26 cellular contexts compared by ENCODE assay signal in genomic region chr1:237664327-237664726, GRCh38.
DNase-seq lines count a peak whose midpoint lies in the region; ATAC-seq lines count a peak whose summit lies in the region.
"Had no signal": no experiment of that assay in that cellular context is flagged by ENCODE, and none has a peak within 500 bp of the region (broad histone marks: within the 10 kb centered on the region; RNA-seq: fewer than 3 reads in every experiment).

No MANE protein-coding gene starts in this region.

- H3K4me3 Mint-ChIP-seq in stimulated activated naive B cell treated with anti-CD40 and anti-IgM and Interleukin-4, amounts not matched to agents 10 μg/mL and 1 μg/mL and 100 μg/mL, for 72 hours: no peak overlapping the region
- H3K4me3 Mint-ChIP-seq: activated CD4-positive, alpha-beta T cell treated with anti-CD3 and anti-CD28 coated beads for 36 hours; activated naive CD8-positive, alpha-beta T cell; nephron progenitor cell; type B pancreatic cell had no signal

- peaks cover 5 to 7% of the 10 kb centered on the region in 2 donors for H3K9me3 Mint-ChIP-seq in stimulated activated naive B cell treated with anti-CD40 and anti-IgM and Interleukin-4, amounts not matched to agents 10 μg/mL and 1 μg/mL and 100 μg/mL, for 72 hours
- H3K9me3 Mint-ChIP-seq: type B pancreatic cell had no signal

- H3K27ac Mint-ChIP-seq in stimulated activated naive B cell treated with anti-CD40 and anti-IgM and Interleukin-4, amounts not matched to agents 10 μg/mL and 1 μg/mL and 100 μg/mL, for 72 hours: no peak overlapping the region
- H3K27ac Mint-ChIP-seq: activated CD4-positive, alpha-beta T cell treated with anti-CD3 and anti-CD28 coated beads for 36 hours; activated naive CD8-positive, alpha-beta T cell; nephron progenitor cell; type B pancreatic cell had no signal

- ATAC-seq in GM18868 (IDR thresholded peaks at IDR 0.05; ENCODE audit: unreplicated experiment) (peak; percentile 95), HG02759 (IDR thresholded peaks at IDR 0.05; ENCODE audit: unreplicated experiment) (peak; percentile 59), HG03521 (IDR thresholded peaks at IDR 0.05; ENCODE audit: unreplicated experiment) (peak; percentile 73), GM21526 (IDR thresholded peaks at IDR 0.05; ENCODE audit: low FRiP score, unreplicated experiment) (no peak)
- ATAC-seq in stimulated activated naive B cell treated with anti-CD40 and anti-IgM and Interleukin-4, amounts not matched to agents 10 μg/mL and 1 μg/mL and 100 μg/mL, for 72 hours (replicated peaks): peak; percentile 83 to 94
- ATAC-seq: activated CD4-positive, alpha-beta T cell treated with anti-CD3 and anti-CD28 coated beads for 36 hours; gastrocnemius medialis; left colon had no signal

- no peak for DNase-seq in stimulated activated naive B cell treated with anti-CD40 and anti-IgM and Interleukin-4, amounts not matched to agents 10 μg/mL and 1 μg/mL and 100 μg/mL, for 72 hours
- no peak for DNase-seq in NCI-H526 (lab: John Stamatoyannopoulos, UW)
- DNase-seq in activated T-cell treated with anti-CD3 and anti-CD28 coated beads, Interleukin-2, amount 50 U/mL, for 1 hour: no peak
- DNase-seq: activated CD4-positive, alpha-beta T cell treated with anti-CD3 and anti-CD28 coated beads for 36 hours; activated T-cell treated with anti-CD3 and anti-CD28 coated beads for 4 hours; anterior cingulate cortex; C1 segment of cervical spinal cord; COR-L47; gastrocnemius medialis; GM23248; hippocampal formation; left colon; mammary epithelial cell; NCI-H1048; NCI-H1694 treated with DMSO at 0.1 percent for 48 hours; NCI-H446; NCI-H774; nephron progenitor cell; stimulated activated CD4-positive, alpha-beta T cell treated with anti-CD3 and anti-CD28 coated beads, Interleukin-4, amount 100 ng/mL, for 24 hours; T1000 had no signal

- no peaks in the 10 kb centered on the region for H3K27me3 Mint-ChIP-seq in stimulated activated naive B cell treated with anti-CD40 and anti-IgM and Interleukin-4, amounts not matched to agents 10 μg/mL and 1 μg/mL and 100 μg/mL, for 72 hours
- H3K27me3 Mint-ChIP-seq: activated CD4-positive, alpha-beta T cell treated with anti-CD3 and anti-CD28 coated beads for 36 hours; activated naive CD8-positive, alpha-beta T cell; type B pancreatic cell had no signal

- H3K4me1 Mint-ChIP-seq in stimulated activated naive B cell treated with anti-CD40 and anti-IgM and Interleukin-4, amounts not matched to agents 10 μg/mL and 1 μg/mL and 100 μg/mL, for 72 hours: peaks cover 4 to 8% of the 10 kb centered on the region in 2 donors
- H3K4me1 Mint-ChIP-seq: activated CD4-positive, alpha-beta T cell treated with anti-CD3 and anti-CD28 coated beads for 36 hours; nephron progenitor cell had no signal

- no peaks in the 10 kb centered on the region for H3K36me3 Mint-ChIP-seq in stimulated activated naive B cell treated with anti-CD40 and anti-IgM and Interleukin-4, amounts not matched to agents 10 μg/mL and 1 μg/mL and 100 μg/mL, for 72 hours
- H3K36me3 Mint-ChIP-seq: activated naive CD8-positive, alpha-beta T cell; type B pancreatic cell had no signal
